Comparison of ENCODE assay signal across 8 cellular contexts in genomic region chr19:1860133-1860775, GRCh38. TPM values are rescaled to one million over a fixed set of nuclear protein-coding genes. Genes with fewer than 3 reads are reported as not detected.
DNase-seq lines count a peak whose midpoint lies in the region; TF ChIP-seq lines count a peak whose summit lies in the region.

No MANE protein-coding gene starts in this region.

- H3K4me3 ChIP-seq in CD4-positive, alpha-beta memory T cell (ENCODE audit: low read length in 2 of 2) = no peak overlapping the region

- H3K4me3 Mint-ChIP-seq in CD4-positive, alpha-beta memory T cell = peak overlapping the region in 6 of 8 donors; percentile 39 to 96 (median 56)
- H3K4me3 Mint-ChIP-seq in IgD-negative memory B cell = peak overlapping the region in 1 of 4 donors; percentile 99
- no peak overlapping the region for H3K4me3 Mint-ChIP-seq in endothelial cell (ENCODE audit: unreplicated experiment)
- H3K4me3 Mint-ChIP-seq in nephron = peak overlapping the region; percentile 34 to 91 (median 88)
- no peak overlapping the region for H3K4me3 Mint-ChIP-seq in progenitor cell of endocrine pancreas (ENCODE audit: low read depth)
- H3K4me3 Mint-ChIP-seq in T-helper 2 cell treated with Interferon-gamma antibody and Interleukin-4, amounts not matched to agents 5 μg/mL and 100 μg/mL, for 36 hours = no peak overlapping the region

- no peaks in the 10 kb centered on the region for H3K36me3 ChIP-seq in CD4-positive, alpha-beta memory T cell (ENCODE audit: insufficient read depth, low read length)

- H3K9me3 ChIP-seq in CD4-positive, alpha-beta memory T cell (ENCODE audit: control insufficient read depth in 1 of 2, low read length in 2 of 2) = no peaks in the 10 kb centered on the region

- peaks cover 16 to 66% (median 36%) of the 10 kb centered on the region in 4 donors for H3K4me1 Mint-ChIP-seq in CD4-positive, alpha-beta memory T cell
- H3K4me1 Mint-ChIP-seq in IgD-negative memory B cell (peaks cover 12 to 17% (median 15%) of the 10 kb centered on the region in 3 donors), endothelial cell (ENCODE audit: unreplicated experiment) (peaks cover 9% of the 10 kb centered on the region), nephron (peaks cover 25% of the 10 kb centered on the region), progenitor cell of endocrine pancreas (ENCODE audit: low read depth) (peaks cover 10% of the 10 kb centered on the region)
- H3K4me1 Mint-ChIP-seq in T-helper 2 cell treated with Interferon-gamma antibody and Interleukin-4, amounts not matched to agents 5 μg/mL and 100 μg/mL, for 36 hours (ENCODE audit: low read depth) = peaks cover 11% of the 10 kb centered on the region

- POLR2A ChIA-PET in CD4-positive, alpha-beta memory T cell (lab: Charles Lee; ENCODE audit: partially characterized antibody) = interaction anchor here (0.6 to 1.1 kb wide), 4 partner anchors 16 to 36 kb away, joined by 3 to 4 read pairs (median 3); partner anchors contain the start of gene ABHD17A

- no peaks in the 10 kb centered on the region for H3K27me3 ChIP-seq in CD4-positive, alpha-beta memory T cell (ENCODE audit: insufficient read depth, low read length)

- H3K27ac Mint-ChIP-seq in CD4-positive, alpha-beta memory T cell = peak overlapping the region; percentile 86 to 99 (median 94)
- H3K27ac Mint-ChIP-seq in IgD-negative memory B cell = peak overlapping the region in 2 of 3 donors; percentile 16 to 100
- no peak overlapping the region for H3K27ac Mint-ChIP-seq in endothelial cell (ENCODE audit: unreplicated experiment)
- H3K27ac Mint-ChIP-seq in nephron = no peak overlapping the region
- no peak overlapping the region for H3K27ac Mint-ChIP-seq in progenitor cell of endocrine pancreas
- no peak overlapping the region for H3K27ac Mint-ChIP-seq in T-helper 2 cell treated with Interferon-gamma antibody and Interleukin-4, amounts not matched to agents 5 μg/mL and 100 μg/mL, for 36 hours

- H3K36me3 Mint-ChIP-seq in CD4-positive, alpha-beta memory T cell = peaks cover 0 to 6% of the 10 kb centered on the region in 2 donors
- H3K36me3 Mint-ChIP-seq in IgD-negative memory B cell = no peaks in the 10 kb centered on the region
- H3K36me3 Mint-ChIP-seq in endothelial cell (ENCODE audit: low read depth, unreplicated experiment) = peaks cover 4% of the 10 kb centered on the region
- no peaks in the 10 kb centered on the region for H3K36me3 Mint-ChIP-seq in nephron (ENCODE audit: low read depth)
- H3K36me3 Mint-ChIP-seq in progenitor cell of endocrine pancreas (ENCODE audit: insufficient read depth) = no peaks in the 10 kb centered on the region
- H3K36me3 Mint-ChIP-seq in T-helper 2 cell treated with Interferon-gamma antibody and Interleukin-4, amounts not matched to agents 5 μg/mL and 100 μg/mL, for 36 hours (ENCODE audit: low read depth) = peaks cover 2% of the 10 kb centered on the region

- no peaks in the 10 kb centered on the region for H3K27me3 Mint-ChIP-seq in CD4-positive, alpha-beta memory T cell
- H3K27me3 Mint-ChIP-seq in IgD-negative memory B cell (no peaks in the 10 kb centered on the region), endothelial cell (ENCODE audit: unreplicated experiment) (peaks cover 14% of the 10 kb centered on the region), nephron (ENCODE audit: low read depth) (peaks cover 10% of the 10 kb centered on the region), progenitor cell of endocrine pancreas (peaks cover 21% of the 10 kb centered on the region)
- no peaks in the 10 kb centered on the region for H3K27me3 Mint-ChIP-seq in T-helper 2 cell treated with Interferon-gamma antibody and Interleukin-4, amounts not matched to agents 5 μg/mL and 100 μg/mL, for 36 hours (ENCODE audit: low read depth)

- no peak for TF ChIP-seq CTCF in endothelial cell (IDR thresholded peaks at IDR 0.05; ENCODE audit: unreplicated experiment)
- no peak for TF ChIP-seq CTCF in nephron (IDR thresholded peaks at IDR 0.05; ENCODE audit: unreplicated experiment in 3 of 3)
- no peak for TF ChIP-seq CTCF in progenitor cell of endocrine pancreas (IDR thresholded peaks at IDR 0.05; ENCODE audit: unreplicated experiment)

- CTCF ChIA-PET in CD4-positive, alpha-beta memory T cell (lab: Charles Lee; ENCODE audit: partially characterized antibody) = no interaction called here

- intact Hi-C loops in CD4-positive, alpha-beta memory T cell (cut with micrococcal nuclease) = loop anchor here (5.0 kb wide), 2 partner anchors 192 to 1063 kb away; partner anchors contain the start of genes MKNK2 and PTBP1

- peaks cover 0 to 2% (median 0%) of the 10 kb centered on the region in 8 donors for H3K9me3 Mint-ChIP-seq in CD4-positive, alpha-beta memory T cell
- H3K9me3 Mint-ChIP-seq in IgD-negative memory B cell (no peaks in the 10 kb centered on the region), endothelial cell (ENCODE audit: unreplicated experiment) (no peaks in the 10 kb centered on the region), nephron (no peaks in the 10 kb centered on the region), progenitor cell of endocrine pancreas (ENCODE audit: low read depth) (no peaks in the 10 kb centered on the region)
- H3K9me3 Mint-ChIP-seq in T-helper 2 cell treated with Interferon-gamma antibody and Interleukin-4, amounts not matched to agents 5 μg/mL and 100 μg/mL, for 36 hours = no peaks in the 10 kb centered on the region

- DNase-seq in CD4-positive, alpha-beta memory T cell = peak; percentile 72 to 84 (median 76)
- peak; percentile 70 for DNase-seq in activated CD4-positive, alpha-beta T cell treated with anti-CD3 and anti-CD28 coated beads for 48 hours
- DNase-seq in endothelial cell (ENCODE audit: low spot score) = peak; percentile 60
- no peak for DNase-seq in progenitor cell of endocrine pancreas (ENCODE audit: low spot score, unreplicated experiment)
- no peak for DNase-seq in T-helper 2 cell treated with Interferon-gamma antibody and Interleukin-4, amounts not matched to agents 5 μg/mL and 100 μg/mL, for 36 hours (ENCODE audit: low spot score)
- no peak for DNase-seq in activated gamma-delta T cell (lab: John Stamatoyannopoulos, UW)

- H3K27ac ChIP-seq in CD4-positive, alpha-beta memory T cell (ENCODE audit: low read depth, low read length) = peak overlapping the region; percentile 59

- peaks cover 70% of the 10 kb centered on the region for H3K4me1 ChIP-seq in CD4-positive, alpha-beta memory T cell (ENCODE audit: insufficient read depth, low read length)

RNA-seq across cellular contexts. Expression of gene KLF16, which starts 3.1 kb away (rescaled TPM):
- 10 to 100 TPM; 17.9 to 19.3 TPM for total RNA-seq in CD4-positive, alpha-beta memory T cell
- 1 to 10 TPM in 1 of 2 donors, under 1 TPM in 1; 0.39 to 1.3 TPM for polyA plus RNA-seq in CD4-positive, alpha-beta memory T cell
- polyA plus RNA-seq in IgD-negative memory B cell = 1.8 TPM
- total RNA-seq in endothelial cell (ENCODE audit: unreplicated experiment) (19.9 TPM), progenitor cell of endocrine pancreas (13.2 and 13.5 TPM in 2 replicates)

RNA-seq across cellular contexts. Expression of gene REXO1, which starts 12.0 kb away (rescaled TPM):
- 10 to 100 TPM; 57.1 to 57.3 TPM for total RNA-seq in CD4-positive, alpha-beta memory T cell
- polyA plus RNA-seq in CD4-positive, alpha-beta memory T cell = 10 to 100 TPM in 1 of 2 donors, 1 to 10 TPM in 1; 1.5 to 11.9 TPM
- 13.7 TPM for polyA plus RNA-seq in IgD-negative memory B cell
- total RNA-seq in endothelial cell (ENCODE audit: unreplicated experiment) (48.1 TPM), progenitor cell of endocrine pancreas (42.8 and 44.6 TPM in 2 replicates)

RNA-seq across cellular contexts. Expression of gene ABHD17A, which starts 25.0 kb away (rescaled TPM):
- 100 to 1,000 TPM; 106 to 109 TPM for total RNA-seq in CD4-positive, alpha-beta memory T cell
- 100 to 1,000 TPM; 138 to 204 TPM for polyA plus RNA-seq in CD4-positive, alpha-beta memory T cell
- polyA plus RNA-seq in IgD-negative memory B cell = 107 TPM
- total RNA-seq in endothelial cell (ENCODE audit: unreplicated experiment) (283 TPM), progenitor cell of endocrine pancreas (46.5 and 48.8 TPM in 2 replicates)

RNA-seq across cellular contexts. Expression of gene ADAT3, which starts 44.9 kb away (rescaled TPM):
- 1 to 10 TPM; 3.7 to 4.9 TPM for total RNA-seq in CD4-positive, alpha-beta memory T cell
- polyA plus RNA-seq in CD4-positive, alpha-beta memory T cell = 1 to 10 TPM; 1.4 to 3.9 TPM
- 7.4 TPM for polyA plus RNA-seq in IgD-negative memory B cell
- total RNA-seq in endothelial cell (ENCODE audit: unreplicated experiment) (10.5 TPM), progenitor cell of endocrine pancreas (14.1 and 16.2 TPM in 2 replicates)

RNA-seq across cellular contexts. Expression of gene SCAMP4, which starts 44.9 kb away (rescaled TPM):
- total RNA-seq in CD4-positive, alpha-beta memory T cell = 10 to 100 TPM; 23.4 to 29.1 TPM
- 10 to 100 TPM in 1 of 2 donors, 1 to 10 TPM in 1; 9.8 to 15.5 TPM for polyA plus RNA-seq in CD4-positive, alpha-beta memory T cell
- 43.1 TPM for polyA plus RNA-seq in IgD-negative memory B cell
- total RNA-seq in endothelial cell (ENCODE audit: unreplicated experiment) (71.8 TPM), progenitor cell of endocrine pancreas (101 and 102 TPM in 2 replicates)

Comparison
In these comparisons a context has a peak if more than half of its experiments do, and no peak if none do; other contexts are left out.
1. DNase-seq: peak in CD4-positive, alpha-beta memory T cell (5 of 5), activated CD4-positive, alpha-beta T cell treated with anti-CD3 and anti-CD28 coated beads for 48 hours (single experiment) and endothelial cell (single experiment); none in progenitor cell of endocrine pancreas (single experiment), T-helper 2 cell treated with Interferon-gamma antibody and Interleukin-4, amounts not matched to agents 5 μg/mL and 100 μg/mL, for 36 hours (single experiment) and activated gamma-delta T cell (single experiment).
2. H3K27ac Mint-ChIP-seq: peak in CD4-positive, alpha-beta memory T cell (7 of 7) and IgD-negative memory B cell (2 of 3); none in endothelial cell (single experiment), nephron (0 of 3), progenitor cell of endocrine pancreas (single experiment) and T-helper 2 cell treated with Interferon-gamma antibody and Interleukin-4, amounts not matched to agents 5 μg/mL and 100 μg/mL, for 36 hours (single experiment).
3. H3K4me3 Mint-ChIP-seq: peak in CD4-positive, alpha-beta memory T cell (6 of 8) and nephron (3 of 3); none in endothelial cell (single experiment), progenitor cell of endocrine pancreas (single experiment) and T-helper 2 cell treated with Interferon-gamma antibody and Interleukin-4, amounts not matched to agents 5 μg/mL and 100 μg/mL, for 36 hours (single experiment).